27 cellular contexts compared by ENCODE assay signal in genomic region chr5:37825334-37825915, GRCh38.
DNase-seq lines count a peak whose midpoint lies in the region; ATAC-seq, FAIRE-seq and TF ChIP-seq lines count a peak whose summit lies in the region.
"Had no signal": no experiment of that assay in that cellular context is flagged by ENCODE, and none has a peak within 500 bp of the region (broad histone marks: within the 10 kb centered on the region; RNA-seq: fewer than 3 reads in every experiment).

No MANE protein-coding gene starts in this region.

- no peak overlapping the region for H3K4me3 Mint-ChIP-seq in stimulated activated memory B cell treated with anti-CD40 and anti-IgM and Interleukin-4, amounts not matched to agents 10 μg/mL and 1 μg/mL and 100 μg/mL, for 72 hours
- H3K4me3 Mint-ChIP-seq: activated CD4-positive, alpha-beta T cell treated with anti-CD3 and anti-CD28 coated beads, Interleukin-2, amount 10 ng/mL, durations not matched to agents 24 days and 14 days; activated naive CD8-positive, alpha-beta T cell treated with anti-CD3 and anti-CD28 coated beads, Interleukin-2, amount 10 ng/mL, durations not matched to agents 7 days and 5 days; activated T-helper 17 cell treated with anti-CD3 and anti-CD28 coated beads, Interleukin-2, amount 50 U/mL, for 72 hours; IgD-negative memory B cell; mesothelial cell of epicardium; natural killer cell treated with Interleukin-12 subunit alpha and Interleukin-12 subunit beta and Interleukin-15 and Interleukin-18, amount 100 ng/mL, for 72 hours; T-helper 1 cell treated with Interleukin-12 subunit alpha and Interleukin-12 subunit beta and Interleukin-4 antibody, amounts not matched to agents 30 μg/mL and 1 μg/mL, for 36 hours had no signal

- H3K4me1 Mint-ChIP-seq in stimulated activated memory B cell treated with anti-CD40 and anti-IgM and Interleukin-4, amounts not matched to agents 10 μg/mL and 1 μg/mL and 100 μg/mL, for 72 hours: no peaks in the 10 kb centered on the region
- H3K4me1 Mint-ChIP-seq: activated CD4-positive, alpha-beta T cell treated with anti-CD3 and anti-CD28 coated beads, Interleukin-2, amount 10 ng/mL, durations not matched to agents 24 days and 14 days; activated naive CD8-positive, alpha-beta T cell treated with anti-CD3 and anti-CD28 coated beads, Interleukin-2, amount 10 ng/mL, durations not matched to agents 7 days and 5 days; activated T-helper 17 cell treated with anti-CD3 and anti-CD28 coated beads, Interleukin-2, amount 50 U/mL, for 72 hours; IgD-negative memory B cell; mesothelial cell of epicardium had no signal

- H3K27ac Mint-ChIP-seq in stimulated activated memory B cell treated with anti-CD40 and anti-IgM and Interleukin-4, amounts not matched to agents 10 μg/mL and 1 μg/mL and 100 μg/mL, for 72 hours: no peak overlapping the region
- H3K27ac Mint-ChIP-seq: activated CD4-positive, alpha-beta T cell treated with anti-CD3 and anti-CD28 coated beads, Interleukin-2, amount 10 ng/mL, durations not matched to agents 24 days and 14 days; activated naive CD8-positive, alpha-beta T cell treated with anti-CD3 and anti-CD28 coated beads, Interleukin-2, amount 10 ng/mL, durations not matched to agents 7 days and 5 days; activated T-helper 17 cell treated with anti-CD3 and anti-CD28 coated beads, Interleukin-2, amount 50 U/mL, for 72 hours; IgD-negative memory B cell; mesothelial cell of epicardium; natural killer cell treated with Interleukin-12 subunit alpha and Interleukin-12 subunit beta and Interleukin-15 and Interleukin-18, amount 100 ng/mL, for 72 hours; T-helper 1 cell treated with Interleukin-12 subunit alpha and Interleukin-12 subunit beta and Interleukin-4 antibody, amounts not matched to agents 30 μg/mL and 1 μg/mL, for 36 hours had no signal

- H3K9me3 Mint-ChIP-seq in stimulated activated memory B cell treated with anti-CD40 and anti-IgM and Interleukin-4, amounts not matched to agents 10 μg/mL and 1 μg/mL and 100 μg/mL, for 72 hours: no peaks in the 10 kb centered on the region
- H3K9me3 Mint-ChIP-seq: activated CD4-positive, alpha-beta T cell treated with anti-CD3 and anti-CD28 coated beads, Interleukin-2, amount 10 ng/mL, durations not matched to agents 24 days and 14 days; activated naive CD8-positive, alpha-beta T cell treated with anti-CD3 and anti-CD28 coated beads, Interleukin-2, amount 10 ng/mL, durations not matched to agents 7 days and 5 days; activated T-helper 17 cell treated with anti-CD3 and anti-CD28 coated beads, Interleukin-2, amount 50 U/mL, for 72 hours; mesothelial cell of epicardium; natural killer cell treated with Interleukin-12 subunit alpha and Interleukin-12 subunit beta and Interleukin-15 and Interleukin-18, amount 100 ng/mL, for 72 hours; T-helper 1 cell treated with Interleukin-12 subunit alpha and Interleukin-12 subunit beta and Interleukin-4 antibody, amounts not matched to agents 30 μg/mL and 1 μg/mL, for 36 hours had no signal

- intact Hi-C loops in head of caudate nucleus (cut with DNase I): no loop called here

- no peak for ATAC-seq in stimulated activated memory B cell treated with anti-CD40 and anti-IgM and Interleukin-4, amounts not matched to agents 10 μg/mL and 1 μg/mL and 100 μg/mL, for 72 hours
- ATAC-seq: A549; activated T-helper 17 cell treated with anti-CD3 and anti-CD28 coated beads, Interleukin-2, amount 50 U/mL, for 72 hours; heart right ventricle; natural killer cell treated with Interleukin-12 subunit alpha and Interleukin-12 subunit beta and Interleukin-15 and Interleukin-18, amount 100 ng/mL, for 72 hours; sciatic nerve had no signal

- DNase-seq in NCI-H748 (lab: John Stamatoyannopoulos, UW; ENCODE audit: unreplicated experiment) (peak; percentile 46), NCI-H748 treated with DMSO at 0.1 percent for 48 hours (lab: John Stamatoyannopoulos, UW) (no peak), NCI-H146 treated with DMSO at 0.1 percent for 48 hours (lab: John Stamatoyannopoulos, UW; ENCODE audit: unreplicated experiment) (peak; percentile 44), NCI-H524 (lab: John Stamatoyannopoulos, UW) (peak; percentile 98 to 100), urothelium cell line (ENCODE audit: low spot score) (no peak), head of caudate nucleus (no peak), H54 (ENCODE audit: insufficient read length, low spot score) (no peak)
- DNase-seq: activated CD4-positive, alpha-beta T cell treated with anti-CD3 and anti-CD28 coated beads, Interleukin-2, amount 10 ng/mL, durations not matched to agents 24 days and 14 days; activated naive CD8-positive, alpha-beta T cell treated with anti-CD3 and anti-CD28 coated beads, Interleukin-2, amount 10 ng/mL, durations not matched to agents 7 days and 5 days; BE2C; Caco-2; cerebellar nuclear complex; heart right ventricle; left ventricle myocardium inferior; MG63; NCI-H2029; stimulated activated CD4-positive, alpha-beta T cell treated with anti-CD3 and anti-CD28 coated beads, Interleukin-15, amount 100 ng/mL, for 24 hours; transverse colon had no signal

- FAIRE-seq in urothelium cell line (lab: Jason Lieb, UNC): peak; percentile 62
- FAIRE-seq in H54 (lab: Jason Lieb, UNC): no peak
- FAIRE-seq: A549, RCC 7860 had no signal

- TF ChIP-seq POLR2A in H54 (IDR thresholded peaks at IDR 0.05; ENCODE audit: low read depth, low read length): no peak

- no peaks in the 10 kb centered on the region for H3K36me3 Mint-ChIP-seq in stimulated activated memory B cell treated with anti-CD40 and anti-IgM and Interleukin-4, amounts not matched to agents 10 μg/mL and 1 μg/mL and 100 μg/mL, for 72 hours
- H3K36me3 Mint-ChIP-seq: activated naive CD8-positive, alpha-beta T cell treated with anti-CD3 and anti-CD28 coated beads, Interleukin-2, amount 10 ng/mL, durations not matched to agents 7 days and 5 days; IgD-negative memory B cell; mesothelial cell of epicardium; natural killer cell treated with Interleukin-12 subunit alpha and Interleukin-12 subunit beta and Interleukin-15 and Interleukin-18, amount 100 ng/mL, for 72 hours had no signal

- peaks cover 11% of the 10 kb centered on the region for H3K27me3 Mint-ChIP-seq in stimulated activated memory B cell treated with anti-CD40 and anti-IgM and Interleukin-4, amounts not matched to agents 10 μg/mL and 1 μg/mL and 100 μg/mL, for 72 hours

Comparison
In these comparisons a context has a peak if more than half of its experiments do, and no peak if none do; other contexts are left out.
1. DNase-seq: peak in NCI-H748 (single experiment), NCI-H146 treated with DMSO at 0.1 percent for 48 hours (single experiment) and NCI-H524 (2 of 2); none in NCI-H748 treated with DMSO at 0.1 percent for 48 hours (single experiment), urothelium cell line (single experiment), head of caudate nucleus (0 of 42) and H54 (single experiment).